In genomic region chr13:27101289-27101688, GRCh38 we compare ENCODE assay signal across 6 cellular contexts.
"Had no signal": no experiment of that assay in that cellular context is flagged by ENCODE, and none has a peak within 500 bp of the region (broad histone marks: within the 10 kb centered on the region; RNA-seq: fewer than 3 reads in every experiment).

No MANE protein-coding gene starts in this region.

- H3K4me3 Mint-ChIP-seq: IgD-negative memory B cell had no signal

- H3K9me3 Mint-ChIP-seq: IgD-negative memory B cell had no signal

- FAIRE-seq: HTR-8/SVneo had no signal

- H3K27ac ChIP-seq: HL-60 had no signal

- H3K27ac Mint-ChIP-seq: IgD-negative memory B cell had no signal

- DNase-seq: IMR-90, KBM-7, KG1 had no signal

- H3K27me3 Mint-ChIP-seq: IgD-negative memory B cell had no signal
